ENCODE assay signal across 9 cellular contexts in genomic region chr5:1931590-1932138, GRCh38. TPM values are rescaled to one million over a fixed set of nuclear protein-coding genes. Genes with fewer than 3 reads are reported as not detected.
A peak's percentile ranks its signal among the peaks of the same experiment; 100 is the strongest.
DNase-seq lines count a peak whose midpoint lies in the region; ATAC-seq, FAIRE-seq and TF ChIP-seq lines count a peak whose summit lies in the region.
"Had no signal": no experiment of that assay in that cellular context is flagged by ENCODE, and none has a peak within 500 bp of the region (broad histone marks: within the 10 kb centered on the region; RNA-seq: fewer than 3 reads in every experiment).

No MANE protein-coding gene starts in this region.

- H4K5ac ChIP-seq in H1 (ENCODE audit: insufficient read length, low read depth, low read length): no peak overlapping the region

- peaks cover 3% of the 10 kb centered on the region; the same call in 1 of the 2 replicates for H3K79me1 ChIP-seq in H1 (ENCODE audit: low read depth, low read length)

- POLR2A ChIA-PET in H1 (lab: Charles Lee; ENCODE audit: partially characterized antibody): no interaction called here

- 0 out of 2 replicates have a peak overlapping the region, but pooled peaks have one; percentile 54 for H2BK15ac ChIP-seq in H1 (ENCODE audit: low read length)

- no peak for FAIRE-seq in H1 (lab: Jason Lieb, UNC)
- FAIRE-seq in HTR-8/SVneo (lab: Jason Lieb, UNC): no peak

- H3K23me2 ChIP-seq in H1 (ENCODE audit: low read depth, low read length): peaks cover 27% of the 10 kb centered on the region

- TF ChIP-seq CTCF in H1 (IDR thresholded peaks at IDR 0.05; ENCODE audit: control extremely low read depth in 1 of 3, insufficient read depth in 1 of 3, low read depth in 1 of 3, low read length in 3 of 3): no peak
- no peak for TF ChIP-seq CTCF in left lung (IDR thresholded peaks at IDR 0.05)

- H3K9ac ChIP-seq in H1 (replicated peaks in 1 of 4; ENCODE audit: extremely low read depth in 1 of 4, low read depth in 3 of 4, low read length in 3 of 4) (no peak overlapping the region), skeletal muscle tissue (ENCODE audit: low read depth in 1 of 3, low read length in 3 of 3) (peak overlapping the region; percentile 23 to 76 (median 73)), Karpas-422 (ENCODE audit: low read length) (no peak overlapping the region)

- no peak overlapping the region for H2BK5ac ChIP-seq in H1 (ENCODE audit: low read depth, low read length)

- peak; percentile 79 for ATAC-seq in left lung
- no peak for ATAC-seq in HG02571 (IDR thresholded peaks at IDR 0.05; ENCODE audit: unreplicated experiment)

- H3K4me1 ChIP-seq in H1 (replicated peaks in 1 of 4; ENCODE audit: control insufficient read depth in 3 of 4, insufficient read depth in 4 of 4, low read length in 3 of 4) (peaks cover 3 to 11% (median 4%) of the 10 kb centered on the region in 4 experiments; a peak in 6 of 7 replicates), left lung (no peaks in the 10 kb centered on the region), skeletal muscle tissue (ENCODE audit: control insufficient read depth in 3 of 3, insufficient read depth in 3 of 3, low read length in 3 of 3) (peaks cover 0 to 8% (median 5%) of the 10 kb centered on the region in 3 donors), Karpas-422 (ENCODE audit: low read length) (no peaks in the 10 kb centered on the region)

- CTCF ChIA-PET in H1 (lab: Charles Lee; ENCODE audit: partially characterized antibody): interaction anchor here (0.7 to 1.2 kb wide), 2 partner anchors 15 to 168 kb away, joined by 3 read pairs; no protein-coding TSS in a partner anchor

- H4K20me1 ChIP-seq in H1 (replicated peaks in 1 of 2; ENCODE audit: control insufficient read depth in 1 of 2, insufficient read depth in 2 of 2, low read length in 2 of 2) (peaks cover 0 to 13% of the 10 kb centered on the region in 2 experiments), Karpas-422 (ENCODE audit: insufficient read depth, low read depth, low read length) (no peaks in the 10 kb centered on the region)

- no peaks in the 10 kb centered on the region for H3K9me2 ChIP-seq in Karpas-422 (replicated peaks; ENCODE audit: insufficient read depth, low read length)

- no peaks in the 10 kb centered on the region for H3K79me2 ChIP-seq in H1 (ENCODE audit: control insufficient read depth in 1 of 2, insufficient read depth in 2 of 2, low read length in 2 of 2)
- H3K79me2 ChIP-seq in Karpas-422 (ENCODE audit: low read length): no peaks in the 10 kb centered on the region

- no peaks in the 10 kb centered on the region for H3K9me3 ChIP-seq in H1 (ENCODE audit: insufficient read depth in 2 of 2, low read depth in 1 of 2, low read length in 1 of 2)
- H3K9me3 ChIP-seq in left lung: no peaks in the 10 kb centered on the region
- no peaks in the 10 kb centered on the region for H3K9me3 ChIP-seq in skeletal muscle tissue (ENCODE audit: control insufficient read depth in 3 of 3, low read length in 3 of 3)
- H3K9me3 ChIP-seq in Karpas-422 (ENCODE audit: low read length): no peaks in the 10 kb centered on the region; the same call in 1 of the 2 replicates

- H3K4me3 ChIP-seq in H7 (ENCODE audit: insufficient read depth, low read depth, low read length) (peak overlapping the region; percentile 61), H1 (ENCODE audit: extremely low read depth in 1 of 4, insufficient read depth in 2 of 4, low read depth in 3 of 4, low read length in 4 of 4) (peak overlapping the region; percentile 48 to 68 (median 52)), left lung (peak overlapping the region; percentile 15 to 16), skeletal muscle tissue (ENCODE audit: low read length in 3 of 3) (peak overlapping the region; percentile 63 to 71 (median 68)), Karpas-422 (ENCODE audit: low read length) (no peak overlapping the region)

- no peak overlapping the region for H3K4ac ChIP-seq in H1 (replicated peaks; ENCODE audit: insufficient read length, low read depth, low read length)

- TF ChIP-seq RAD21 in H1 (IDR thresholded peaks at IDR 0.05 in 1 of 2, conservative IDR thresholded peaks at IDR 0.05 in 1 of 2; ENCODE audit: low read depth in 2 of 2, low read length in 2 of 2): no peak; a peak in 1 of 4 replicates

- H2BK20ac ChIP-seq in H1 (ENCODE audit: low read length): no peak overlapping the region

- H3K4me2 ChIP-seq in H1 (ENCODE audit: insufficient read depth in 1 of 2, low read depth in 2 of 2, low read length in 2 of 2): peak overlapping the region; percentile 86 to 100
- no peak overlapping the region for H3K4me2 ChIP-seq in Karpas-422 (ENCODE audit: low read depth, low read length, poor library complexity, severe bottlenecking)

- H3K56ac ChIP-seq in H1 (replicated peaks; ENCODE audit: insufficient read length, low read depth, low read length): no peak overlapping the region

- H2BK12ac ChIP-seq in H1 (ENCODE audit: low read depth, low read length): 0 out of 2 replicates have a peak overlapping the region, but pooled peaks have one; percentile 72

- 12% methylated on average over 14 of the region's 30 CpGs; no CpG with 5 or more reads in 1 of the 2 experiments for WGBS in H1 (ENCODE audit: extremely low coverage in 1 of 2, insufficient coverage in 1 of 2, insufficient read length in 1 of 2, insufficient replicate concordance in 2 of 2, low coverage in 1 of 2, low lambda C conversion rate in 2 of 2, missing lambda C conversion rate in 1 of 2), 2 experiments

- H3K27me3 ChIP-seq in H7 (ENCODE audit: control insufficient read depth, insufficient read depth, low read length): peaks cover 15% of the 10 kb centered on the region
- peaks cover 2 to 35% (median 22%) of the 10 kb centered on the region in 4 experiments; a peak in 6 of 7 replicates for H3K27me3 ChIP-seq in H1 (replicated peaks in 1 of 4; ENCODE audit: control insufficient read depth in 3 of 4, extremely low read depth in 1 of 4, insufficient read depth in 3 of 4, low read length in 3 of 4)
- H3K27me3 ChIP-seq in left lung: peaks cover 21 to 73% of the 10 kb centered on the region in 2 donors
- peaks cover 23 to 45% (median 33%) of the 10 kb centered on the region in 3 donors for H3K27me3 ChIP-seq in skeletal muscle tissue (ENCODE audit: control insufficient read depth in 3 of 3, insufficient read depth in 3 of 3, low read length in 3 of 3)
- no peaks in the 10 kb centered on the region for H3K27me3 ChIP-seq in Karpas-422 (ENCODE audit: low read length)

- DNase-seq in H7: peak; percentile 90
- peak in 1 of 2 experiments; percentile 76 for DNase-seq in H1 (ENCODE audit: low read depth in 1 of 2, low spot score in 2 of 2)
- peak in 1 of 2 donors; percentile 79 for DNase-seq in left lung
- no peak for DNase-seq in medulla oblongata (ENCODE audit: extremely low spot score)
- DNase-seq in Karpas-422: no peak
- DNase-seq in HTR-8/SVneo (ENCODE audit: insufficient read length, low spot score): no peak
- DNase-seq: activated CD4-positive, CD25-positive, alpha-beta regulatory T cell treated with anti-CD3 and anti-CD28 coated beads, Interleukin-2, amount 50 U/mL, for 72 hours had no signal

- H3K23ac ChIP-seq in H1 (ENCODE audit: insufficient read length): no peak overlapping the region

- peak overlapping the region; percentile 76; the same call in 1 of the 2 replicates for H4K8ac ChIP-seq in H1 (ENCODE audit: extremely low read depth, insufficient read depth, low read length)

- no peak for TF ChIP-seq EP300 in H1 (IDR thresholded peaks at IDR 0.05; ENCODE audit: borderline replicate concordance in 1 of 2, low read depth in 2 of 2, low read length in 2 of 2)

- H2AFZ ChIP-seq in H1 (ENCODE audit: low read length) (0 out of 2 replicates have a peak overlapping the region, but pooled peaks have one; percentile 83), Karpas-422 (ENCODE audit: low read length) (no peak overlapping the region)

- no peak overlapping the region for H2AK5ac ChIP-seq in H1 (ENCODE audit: low read depth, low read length)

- H3K14ac ChIP-seq in H1 (ENCODE audit: insufficient read length): no peak overlapping the region

- H3K27ac ChIP-seq in H1 (ENCODE audit: low read depth, low read length) (no peak overlapping the region), left lung (no peak overlapping the region), skeletal muscle tissue (ENCODE audit: low read depth, low read length) (no peak overlapping the region), Karpas-422 (ENCODE audit: low read length) (no peak overlapping the region)

- intact Hi-C loops in left lung (cut with DNase I): no loop called here

- H4K91ac ChIP-seq in H1 (replicated peaks; ENCODE audit: insufficient read length, low read length): peak overlapping the region; percentile 47

- H3K36me3 ChIP-seq in H7 (replicated peaks; ENCODE audit: control insufficient read depth, insufficient read depth, low read length): no peaks in the 10 kb centered on the region
- H3K36me3 ChIP-seq in H1 (ENCODE audit: control insufficient read depth in 2 of 4, insufficient read depth in 4 of 4, low read length in 3 of 4): no peaks in the 10 kb centered on the region; a peak in 1 of 8 replicates
- H3K36me3 ChIP-seq in left lung: no peaks in the 10 kb centered on the region
- peaks cover 0 to 5% (median 3%) of the 10 kb centered on the region in 3 donors for H3K36me3 ChIP-seq in skeletal muscle tissue (ENCODE audit: control insufficient read depth in 3 of 3, insufficient read depth in 3 of 3, low read length in 3 of 3)
- no peaks in the 10 kb centered on the region for H3K36me3 ChIP-seq in Karpas-422 (ENCODE audit: insufficient read depth, low read length)

- TF ChIP-seq POLR2A in H1 (IDR thresholded peaks at IDR 0.05; ENCODE audit: control extremely low read depth in 1 of 2, low read depth in 2 of 2, low read length in 2 of 2): no peak

- H2BK120ac ChIP-seq in H1 (replicated peaks; ENCODE audit: low read depth, low read length): no peak overlapping the region

- peak overlapping the region; percentile 89 for H3K18ac ChIP-seq in H1 (ENCODE audit: extremely low read depth, low read length)

TF ChIP-seq in H1, 55 proteins besides CTCF, POLR2A, EP300 and RAD21 (continues in another document):
- TF ChIP-seq EZH2 (IDR thresholded peaks at IDR 0.05; ENCODE audit: low read depth, low read length, severe bottlenecking) (peak; percentile 60), SRF (IDR thresholded peaks at IDR 0.05; ENCODE audit: low read depth, low read length) (no peak), HDAC2 (IDR thresholded peaks at IDR 0.05; ENCODE audit: borderline replicate concordance in 1 of 2, low read depth in 2 of 2, low read length in 2 of 2) (no peak; a peak in 1 of 4 replicates)

RNA-seq across cellular contexts. Expression of gene IRX4, which starts 48.9 kb away (rescaled TPM):
- 15.4 and 17.9 TPM in 2 replicates for total RNA-seq in H7 (2014; rRNA removed; shearing (Covaris generic))
- 0.82 and 1.2 TPM in 2 replicates for total RNA-seq in H1 (2021; fragmentation: NEBNext Ultra II Directional; extraction: Animal tissue kit (Norgen Biotek cat#: 25700))
- polyA plus RNA-seq in H1 (2011; rRNA removed): 0.45 and 0.97 TPM in 2 replicates
- 0.87 TPM for polyA plus RNA-seq in H1 (2011; cell fraction: cytosol; rRNA removed)
- 1.8 TPM for polyA plus RNA-seq in H1 (2011; cell fraction: nucleus; rRNA removed)
- polyA plus RNA-seq in H1 (2012, experiment 1 of 2): 0.40 to 1.2 TPM (median 1.1 TPM) in 4 replicates
- polyA plus RNA-seq in H1 (2012, experiment 2 of 2): 1.1 TPM
- 1.0 TPM for polyA plus RNA-seq in H1 (2013, experiment 1 of 2)
- 0.75 TPM for polyA plus RNA-seq in H1 (2013, experiment 2 of 2)
- 0.16 and 0.44 TPM in 2 replicates for polyA minus RNA-seq in H1 (2011; rRNA and poly(A)+ RNA removed)
- polyA minus RNA-seq in H1 (2011; cell fraction: cytosol; rRNA and poly(A)+ RNA removed): 0.95 TPM
- 0.50 TPM for polyA minus RNA-seq in H1 (2011; cell fraction: nucleus; rRNA and poly(A)+ RNA removed)
- total RNA-seq in left lung (not detected), skeletal muscle tissue (under 0.01 TPM)
- not detected in 2 replicates for total RNA-seq in Karpas-422 (2014; rRNA removed; shearing (Covaris generic); ENCODE audit: low replicate concordance)

Comparison
In these comparisons a context has a peak if more than half of its experiments do, and no peak if none do; other contexts are left out.
1. H3K9ac ChIP-seq: peak in skeletal muscle tissue (3 of 3); none in H1 (0 of 4) and Karpas-422 (single experiment).